In genomic region chr1:209208648-209209047, GRCh38 we compare ENCODE assay signal across 13 cellular contexts.
"Had no signal": no experiment of that assay in that cellular context is flagged by ENCODE, and none has a peak within 500 bp of the region (broad histone marks: within the 10 kb centered on the region; RNA-seq: fewer than 3 reads in every experiment).

No MANE protein-coding gene starts in this region.

- H3K27ac ChIP-seq: esophagus muscularis mucosa, left lung, thyroid gland had no signal

- H3K4me3 Mint-ChIP-seq: activated CD8-positive, alpha-beta memory T cell treated with anti-CD3 and anti-CD28 coated beads, Interleukin-2, amount 10 ng/mL, durations not matched to agents 7 days and 5 days; activated T-cell treated with anti-CD3 and anti-CD28 coated beads, Interleukin-2, amount 50 U/mL, for 4 hours; memory B cell; T-helper 2 cell treated with Interferon-gamma antibody and Interleukin-4, amounts not matched to agents 5 μg/mL and 100 μg/mL, for 36 hours had no signal

- H3K9me3 ChIP-seq: esophagus muscularis mucosa, left lung, thyroid gland had no signal

- H3K36me3 ChIP-seq: esophagus muscularis mucosa, left lung, thyroid gland had no signal

- H3K27ac Mint-ChIP-seq: activated CD8-positive, alpha-beta memory T cell treated with anti-CD3 and anti-CD28 coated beads, Interleukin-2, amount 10 ng/mL, durations not matched to agents 7 days and 5 days; activated naive CD8-positive, alpha-beta T cell; memory B cell; T-helper 2 cell treated with Interferon-gamma antibody and Interleukin-4, amounts not matched to agents 5 μg/mL and 100 μg/mL, for 36 hours had no signal

- H3K4me3 ChIP-seq: left lung, thyroid gland had no signal

- H3K27me3 ChIP-seq: thyroid gland had no signal

- H3K4me1 Mint-ChIP-seq: activated CD8-positive, alpha-beta memory T cell treated with anti-CD3 and anti-CD28 coated beads, Interleukin-2, amount 10 ng/mL, durations not matched to agents 7 days and 5 days; memory B cell had no signal

- ATAC-seq: activated CD8-positive, alpha-beta memory T cell treated with anti-CD3 and anti-CD28 coated beads, Interleukin-2, amount 10 ng/mL, durations not matched to agents 7 days and 5 days had no signal

- H3K9me3 Mint-ChIP-seq: activated T-cell treated with anti-CD3 and anti-CD28 coated beads, Interleukin-2, amount 50 U/mL, for 4 hours; memory B cell; T-helper 2 cell treated with Interferon-gamma antibody and Interleukin-4, amounts not matched to agents 5 μg/mL and 100 μg/mL, for 36 hours had no signal

- DNase-seq: activated CD4-positive, alpha-beta T cell treated with anti-CD3 and anti-CD28 coated beads, Interleukin-2, amount 50 U/mL, for 48 hours; activated CD4-positive, CD25-positive, alpha-beta regulatory T cell treated with anti-CD3 and anti-CD28 coated beads, Interleukin-2, amount 50 U/mL, for 72 hours; activated CD8-positive, alpha-beta memory T cell treated with anti-CD3 and anti-CD28 coated beads, Interleukin-2, amount 10 ng/mL, durations not matched to agents 7 days and 5 days; activated gamma-delta T cell; activated T-cell treated with anti-CD3 and anti-CD28 coated beads, Interleukin-2, amount 50 U/mL, for 4 hours; dorsolateral prefrontal cortex; SW 1271; thyroid gland had no signal

- H3K36me3 Mint-ChIP-seq: activated CD8-positive, alpha-beta memory T cell treated with anti-CD3 and anti-CD28 coated beads, Interleukin-2, amount 10 ng/mL, durations not matched to agents 7 days and 5 days; activated naive CD8-positive, alpha-beta T cell; memory B cell had no signal
